ENCODE assay signal across 1 cellular context in the genomic region with DNA sequence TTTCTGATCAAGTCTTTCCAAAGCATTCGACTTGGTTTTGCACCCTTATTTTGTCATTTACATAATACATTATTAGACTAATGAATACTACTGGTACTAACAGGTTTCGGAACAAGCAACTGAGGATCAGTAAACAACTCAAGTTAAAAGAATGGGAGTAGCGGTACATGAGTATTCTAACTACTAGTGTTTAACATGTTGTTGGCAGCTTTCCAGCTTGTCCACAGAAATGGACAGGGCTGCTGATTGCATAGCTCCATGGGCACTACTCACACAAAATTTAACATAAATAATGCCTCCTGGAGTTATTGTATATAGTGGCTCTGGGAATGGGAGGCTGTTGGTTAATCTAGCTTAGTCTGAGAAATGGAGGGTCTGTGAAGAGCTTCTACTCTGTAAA.
TF ChIP-seq lines count a peak whose summit lies in the region.

No MANE protein-coding gene starts in this region.

TF ChIP-seq in IMR-90, 13 proteins besides CTCF, POLR2A, EP300 and RAD21 (continued from another document):
- TF ChIP-seq FOS (IDR thresholded peaks at IDR 0.05; ENCODE audit: low read depth, low read length) = no peak
- TF ChIP-seq, protein P1, sequence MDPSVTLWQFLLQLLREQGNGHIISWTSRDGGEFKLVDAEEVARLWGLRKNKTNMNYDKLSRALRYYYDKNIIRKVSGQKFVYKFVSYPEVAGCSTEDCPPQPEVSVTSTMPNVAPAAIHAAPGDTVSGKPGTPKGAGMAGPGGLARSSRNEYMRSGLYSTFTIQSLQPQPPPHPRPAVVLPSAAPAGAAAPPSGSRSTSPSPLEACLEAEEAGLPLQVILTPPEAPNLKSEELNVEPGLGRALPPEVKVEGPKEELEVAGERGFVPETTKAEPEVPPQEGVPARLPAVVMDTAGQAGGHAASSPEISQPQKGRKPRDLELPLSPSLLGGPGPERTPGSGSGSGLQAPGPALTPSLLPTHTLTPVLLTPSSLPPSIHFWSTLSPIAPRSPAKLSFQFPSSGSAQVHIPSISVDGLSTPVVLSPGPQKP (IDR thresholded peaks at IDR 0.05; ENCODE audit: borderline replicate concordance, low read depth, low read length) = no peak
- no peak for TF ChIP-seq RFX5 (IDR thresholded peaks at IDR 0.05; ENCODE audit: low read depth, low read length)
